ENCODE assay signal across 9 cellular contexts in genomic region chr13:70941454-70941853, GRCh38.
"Had no signal": no experiment of that assay in that cellular context is flagged by ENCODE, and none has a peak within 500 bp of the region (broad histone marks: within the 10 kb centered on the region; RNA-seq: fewer than 3 reads in every experiment).

No MANE protein-coding gene starts in this region.

- H3K4me3 ChIP-seq: GM23338, K562 had no signal

- DNase-seq: H9, HCEC 1CT, IMR-90, KG1 had no signal

- FAIRE-seq: H1, H54, HTR-8/SVneo, K562 had no signal

- ATAC-seq: GM23338, K562 had no signal
